Comparison of ENCODE assay signal across 8 cellular contexts in genomic region chr10:50417486-50417905, GRCh38.
DNase-seq lines count a peak whose midpoint lies in the region; ATAC-seq and TF ChIP-seq lines count a peak whose summit lies in the region.

No MANE protein-coding gene starts in this region.

- H3K36me3 ChIP-seq in liver (ENCODE audit: control insufficient read depth in 4 of 4, insufficient read depth in 3 of 4, low read depth in 1 of 4, low read length in 3 of 4): no peaks in the 10 kb centered on the region

- H3K4me1 ChIP-seq in liver (ENCODE audit: control insufficient read depth in 4 of 4, insufficient read depth in 4 of 4, low read length in 3 of 4): peaks cover 0 to 51% (median 35%) of the 10 kb centered on the region in 4 donors

- H3K27ac ChIP-seq in liver (ENCODE audit: low read depth in 1 of 2, low read length in 2 of 2): peak overlapping the region; percentile 80 to 84
- H3K27ac ChIP-seq in temporal lobe (ENCODE audit: low read depth, low read length): peak overlapping the region; percentile 89

- WGBS in liver: 12% methylated on average over 6 of the region's 6 CpGs

- TF ChIP-seq CTCF in cardiac fibroblast (IDR thresholded peaks at IDR 0.05; ENCODE audit: low read depth, low read length): no peak
- TF ChIP-seq CTCF in liver (IDR thresholded peaks at IDR 0.05; ENCODE audit: low read depth, low read length, missing input control): no peak

- no peak for ATAC-seq in GM18909 (IDR thresholded peaks at IDR 0.05; ENCODE audit: poor library complexity, unreplicated experiment)

- peak overlapping the region; percentile 67 to 78 for H3K4me3 ChIP-seq in cardiac fibroblast (replicated peaks in 1 of 2; ENCODE audit: low read depth in 2 of 2, low read length in 2 of 2)
- peak overlapping the region; percentile 66 to 85 (median 80) for H3K4me3 ChIP-seq in liver (ENCODE audit: low read depth in 1 of 3, low read length in 3 of 3)

- no peaks in the 10 kb centered on the region for H3K27me3 ChIP-seq in liver (ENCODE audit: control insufficient read depth in 4 of 4, insufficient read depth in 4 of 4, low read length in 3 of 4)

- peak overlapping the region in 1 of 2 donors; percentile 64 for H3K9ac ChIP-seq in liver (ENCODE audit: low read depth in 1 of 2, low read length in 2 of 2)

- H3K9me3 ChIP-seq in liver (ENCODE audit: control insufficient read depth in 4 of 4, low read length in 3 of 4): no peaks in the 10 kb centered on the region

- peak; percentile 29 to 58 for DNase-seq in NOMO-1 (lab: John Stamatoyannopoulos, UW; ENCODE audit: unreplicated experiment in 2 of 2)
- no peak for DNase-seq in NOMO-1 treated with dmso at 0.1 percent for 144 hours (lab: John Stamatoyannopoulos, UW; ENCODE audit: unreplicated experiment)
- peak; percentile 36 to 44 for DNase-seq in Kasumi-1 (lab: John Stamatoyannopoulos, UW)
- DNase-seq in cardiac fibroblast (ENCODE audit: low read depth in 2 of 2): peak; percentile 40 to 51
- DNase-seq in NCI-H187 treated with DMSO at 0.1 percent for 48 hours (lab: John Stamatoyannopoulos, UW): no peak

- peak in 1 of 2 donors; percentile 9 for TF ChIP-seq RAD21 in liver (IDR thresholded peaks at IDR 0.05)

TF ChIP-seq in liver, 16 proteins besides CTCF, POLR2A, EP300 and RAD21:
- TF ChIP-seq FOXA2 (IDR thresholded peaks at IDR 0.05) (peak; percentile 29), ATF3 (IDR thresholded peaks at IDR 0.05) (no peak), TAF1 (conservative IDR thresholded peaks at IDR 0.05) (no peak), HNF4A (conservative IDR thresholded peaks at IDR 0.05) (peak; percentile 12 to 28)

Comparison
In these comparisons a context has a peak if more than half of its experiments do, and no peak if none do; other contexts are left out.
1. DNase-seq: peak in NOMO-1 (2 of 2), Kasumi-1 (2 of 2) and cardiac fibroblast (2 of 2); none in NOMO-1 treated with dmso at 0.1 percent for 144 hours (single experiment) and NCI-H187 treated with DMSO at 0.1 percent for 48 hours (single experiment).